ENCODE assay signal across 1 cellular context in genomic region chr22:46377566-46378498, GRCh38.
TF ChIP-seq lines count a peak whose summit lies in the region.

No MANE protein-coding gene starts in this region.

TF ChIP-seq in HepG2, 621 proteins besides CTCF, POLR2A, EP300 and RAD21 (continued from another document and continues in another):
- TF ChIP-seq ATF6 (CRISPR knock-in tag; conservative IDR thresholded peaks at IDR 0.05) (no peak), ZHX1 (CRISPR knock-in tag; IDR thresholded peaks at IDR 0.05; ENCODE audit: low read depth) (no peak; the same call in 1 of the 2 replicates), REXO4 (CRISPR knock-in tag; IDR thresholded peaks at IDR 0.05; ENCODE audit: borderline replicate concordance) (no peak), HDAC2 (CRISPR knock-in tag; IDR thresholded peaks at IDR 0.05) (peak; percentile 89), KLF11 (CRISPR knock-in tag; IDR thresholded peaks at IDR 0.05) (peak; percentile 86; the same call in 1 of the 2 replicates), ZNF235 (CRISPR knock-in tag; IDR thresholded peaks at IDR 0.05; ENCODE audit: borderline replicate concordance) (no peak), DRAP1 (CRISPR knock-in tag; IDR thresholded peaks at IDR 0.05) (no peak), SPEN (CRISPR knock-in tag; IDR thresholded peaks at IDR 0.05; ENCODE audit: low read depth) (no peak; the same call in 1 of the 2 replicates), HMGXB4 (CRISPR knock-in tag; IDR thresholded peaks at IDR 0.05; ENCODE audit: borderline replicate concordance in 1 of 2, low read depth in 1 of 2) (peak in 1 of 2 experiments; percentile 61; a peak in 3 of 4 replicates), ZFP62 (CRISPR knock-in tag; IDR thresholded peaks at IDR 0.05) (no peak), FOXK2 (IDR thresholded peaks at IDR 0.05) (no peak), SRSF1 (optimal IDR thresholded peaks at IDR 0.05; ENCODE audit: low read depth, low read length) (no peak), E2F1 (CRISPR knock-in tag; IDR thresholded peaks at IDR 0.05) (no peak), ZNF558 (CRISPR knock-in tag; IDR thresholded peaks at IDR 0.05; ENCODE audit: borderline replicate concordance) (no peak), CEBPG (CRISPR knock-in tag; IDR thresholded peaks at IDR 0.05) (peak; percentile 98), TRIM24 (CRISPR knock-in tag; IDR thresholded peaks at IDR 0.05) (no peak), TFDP2 (CRISPR knock-in tag; IDR thresholded peaks at IDR 0.05) (peak; percentile 53; the same call in 1 of the 2 replicates), PHF8 (CRISPR knock-in tag; IDR thresholded peaks at IDR 0.05) (peak; percentile 43), ZNF614 (CRISPR knock-in tag; IDR thresholded peaks at IDR 0.05; ENCODE audit: borderline replicate concordance) (peak; percentile 49; the same call in 1 of the 2 replicates), ZBTB33 (CRISPR knock-in tag; IDR thresholded peaks at IDR 0.05) (peak; percentile 54; the same call in 1 of the 2 replicates), HOMEZ (CRISPR knock-in tag; IDR thresholded peaks at IDR 0.05; ENCODE audit: low read depth) (0 out of 2 replicates have a peak, but pooled peaks have one; percentile 29), LRRFIP1 (CRISPR knock-in tag; conservative IDR thresholded peaks at IDR 0.05) (no peak), ZNF704 (CRISPR knock-in tag; IDR thresholded peaks at IDR 0.05; ENCODE audit: borderline replicate concordance) (0 out of 2 replicates have a peak, but pooled peaks have one; percentile 34), NFYC (CRISPR knock-in tag; IDR thresholded peaks at IDR 0.05) (no peak; the same call in 1 of the 2 replicates), NRL (CRISPR knock-in tag; IDR thresholded peaks at IDR 0.05; ENCODE audit: borderline replicate concordance) (0 out of 2 replicates have a peak, but pooled peaks have one; percentile 56), GLI4 (CRISPR knock-in tag; IDR thresholded peaks at IDR 0.05; ENCODE audit: borderline replicate concordance) (0 out of 2 replicates have a peak, but pooled peaks have one; percentile 48), JUN (CRISPR knock-in tag; IDR thresholded peaks at IDR 0.05) (peak; percentile 98), MXD4 (CRISPR knock-in tag; IDR thresholded peaks at IDR 0.05) (peak; percentile 83), PAWR (CRISPR knock-in tag; IDR thresholded peaks at IDR 0.05; ENCODE audit: borderline replicate concordance) (no peak), ZIK1 (CRISPR knock-in tag; IDR thresholded peaks at IDR 0.05; ENCODE audit: borderline replicate concordance, low read depth) (no peak), MYC (CRISPR knock-in tag; IDR thresholded peaks at IDR 0.05; ENCODE audit: borderline replicate concordance) (peak; percentile 67; the same call in 1 of the 2 replicates), ZNF18 (CRISPR knock-in tag; IDR thresholded peaks at IDR 0.05; ENCODE audit: insufficient replicate concordance) (peak; percentile 57), ZNF629 (CRISPR knock-in tag; conservative IDR thresholded peaks at IDR 0.05) (peak; percentile 33; the same call in 1 of the 2 replicates)
